In genomic region chr6:88165877-88166492, GRCh38 we compare ENCODE assay signal across 1 cellular context.
A peak's percentile ranks its signal among the peaks of the same experiment; 100 is the strongest.
TF ChIP-seq lines count a peak whose summit lies in the region.

Gene CNR1 (minus strand): TSS chr6:88166347. CDS start chr6:88145274, 21,073 bp downstream.

TF ChIP-seq in HEK293, 187 proteins besides CTCF, POLR2A, EP300 and RAD21 (continued from another document and continues in another):
- TF ChIP-seq ZBTB11 (tag by site-specific recombination; conservative IDR thresholded peaks at IDR 0.05; ENCODE audit: low read depth), result 0 out of 2 replicates have a peak, but pooled peaks have one; percentile 17
- TF ChIP-seq ZNF157 (tag by site-specific recombination; IDR thresholded peaks at IDR 0.05), result no peak
- peak; percentile 29 for TF ChIP-seq ZSCAN30 (tag by site-specific recombination; IDR thresholded peaks at IDR 0.05)
- peak; percentile 78 for TF ChIP-seq PRDM10 (tag by site-specific recombination; IDR thresholded peaks at IDR 0.05)
- no peak for TF ChIP-seq ZNF768 (tag by site-specific recombination; IDR thresholded peaks at IDR 0.05)
- peak; percentile 56; the same call in 1 of the 2 replicates for TF ChIP-seq KLF16 (tag by site-specific recombination; IDR thresholded peaks at IDR 0.05)
- no peak for TF ChIP-seq GLI4 (tag by site-specific recombination; IDR thresholded peaks at IDR 0.05)
- TF ChIP-seq ZNF830 (tag by site-specific recombination; IDR thresholded peaks at IDR 0.05; ENCODE audit: low read depth), result no peak
- no peak for TF ChIP-seq ZNF518A (tag by site-specific recombination; conservative IDR thresholded peaks at IDR 0.05; ENCODE audit: low read depth)
- TF ChIP-seq SP2 (tag by site-specific recombination; IDR thresholded peaks at IDR 0.05), result peak; percentile 67
- no peak for TF ChIP-seq PRDM4 (tag by site-specific recombination; IDR thresholded peaks at IDR 0.05)
- no peak for TF ChIP-seq ZNF121 (tag by site-specific recombination; IDR thresholded peaks at IDR 0.05)
- no peak for TF ChIP-seq ZNF169 (tag by site-specific recombination; IDR thresholded peaks at IDR 0.05)
- no peak for TF ChIP-seq ZNF280C (tag by site-specific recombination; IDR thresholded peaks at IDR 0.05)
- no peak for TF ChIP-seq ZNF211 (tag by site-specific recombination; IDR thresholded peaks at IDR 0.05; ENCODE audit: low read depth)
- no peak for TF ChIP-seq ZNF223 (tag by site-specific recombination; IDR thresholded peaks at IDR 0.05)
- no peak for TF ChIP-seq ZSCAN5A (tag by site-specific recombination; IDR thresholded peaks at IDR 0.05)
- no peak for TF ChIP-seq BCL11B (tag by site-specific recombination; IDR thresholded peaks at IDR 0.05; ENCODE audit: low read depth)
- no peak for TF ChIP-seq ZNF658 (tag by site-specific recombination; IDR thresholded peaks at IDR 0.05)
- no peak for TF ChIP-seq ZNF555 (tag by site-specific recombination; conservative IDR thresholded peaks at IDR 0.05)
- TF ChIP-seq ZBTB1 (tag by site-specific recombination; IDR thresholded peaks at IDR 0.05), result no peak
- TF ChIP-seq ZNF561 (tag by site-specific recombination; IDR thresholded peaks at IDR 0.05; ENCODE audit: borderline replicate concordance), result peak; percentile 71; the same call in 1 of the 2 replicates
- TF ChIP-seq ZNF654 (tag by site-specific recombination; IDR thresholded peaks at IDR 0.05; ENCODE audit: low read depth), result no peak
- TF ChIP-seq HIC1 (tag by site-specific recombination; IDR thresholded peaks at IDR 0.05), result peak; percentile 55; the same call in 1 of the 2 replicates
- no peak for TF ChIP-seq ZNF837 (tag by site-specific recombination; IDR thresholded peaks at IDR 0.05)
- no peak for TF ChIP-seq ZNF530 (tag by site-specific recombination; IDR thresholded peaks at IDR 0.05; ENCODE audit: low read depth)
- peak; percentile 65 for TF ChIP-seq PATZ1 (tag by site-specific recombination; IDR thresholded peaks at IDR 0.05)
- TF ChIP-seq SCRT2 (tag by site-specific recombination; IDR thresholded peaks at IDR 0.05), result no peak
- no peak for TF ChIP-seq ATF2 (tag by site-specific recombination; IDR thresholded peaks at IDR 0.05; ENCODE audit: low read depth)
